Comparison of ENCODE assay signal across 8 cellular contexts in genomic region chr14:74762917-74763802, GRCh38. TPM values are rescaled to one million over a fixed set of nuclear protein-coding genes. Genes with fewer than 3 reads are reported as not detected.
A peak's percentile ranks its signal among the peaks of the same experiment; 100 is the strongest.
DNase-seq lines count a peak whose midpoint lies in the region; ATAC-seq, FAIRE-seq and TF ChIP-seq lines count a peak whose summit lies in the region.

TSS of gene YLPM1 (plus strand) at chr14:74763316. CDS start at chr14:74763490, 174 bp downstream.

- POLR2A ChIA-PET in BJ (lab: Charles Lee) = no interaction called here

- FAIRE-seq in GM19239 (lab: Jason Lieb, UNC) = peak; percentile 98

- intact Hi-C loops in activated CD4-positive, alpha-beta T cell treated with anti-CD3 and anti-CD28 coated beads, Interleukin-2, amount 10 ng/mL, durations not matched to agents 24 days and 14 days (cut with micrococcal nuclease) = loop anchor here (1.0 to 5.0 kb wide), 3 partner anchors 30 to 461 kb away; partner anchors contain the start of genes ABCD4, AREL1 and FCF1
- intact Hi-C loops in left colon (cut with DNase I, micrococcal nuclease) = no loop called here

- H3K36me3 Mint-ChIP-seq in activated CD4-positive, alpha-beta T cell treated with anti-CD3 and anti-CD28 coated beads, Interleukin-2, amount 10 ng/mL, durations not matched to agents 24 days and 14 days (ENCODE audit: low read depth) = peaks cover 28% of the 10 kb centered on the region

- H3K4me3 Mint-ChIP-seq in activated CD4-positive, alpha-beta T cell treated with anti-CD3 and anti-CD28 coated beads, Interleukin-2, amount 10 ng/mL, durations not matched to agents 24 days and 14 days = peak within 1 kb of the TSS; percentile 100

- H3K27ac ChIP-seq in coronary artery = peak within 1 kb of the TSS; percentile 82 to 91

- H3K4me1 Mint-ChIP-seq in activated CD4-positive, alpha-beta T cell treated with anti-CD3 and anti-CD28 coated beads, Interleukin-2, amount 10 ng/mL, durations not matched to agents 24 days and 14 days = peaks cover 41% of the 10 kb centered on the region

- CTCF ChIA-PET in BJ (lab: Yijun Ruan, JAX) = interaction anchor here (0.7 to 3.5 kb wide), 10 partner anchors 11 to 261 kb away, joined by 3 to 26 read pairs (median 4); partner anchors contain the start of gene LTBP2

- no peaks in the 10 kb centered on the region for H3K27me3 Mint-ChIP-seq in activated CD4-positive, alpha-beta T cell treated with anti-CD3 and anti-CD28 coated beads, Interleukin-2, amount 10 ng/mL, durations not matched to agents 24 days and 14 days

- H3K36me3 ChIP-seq in BJ (ENCODE audit: control insufficient read depth, insufficient read depth, low read length) = no peaks in the 10 kb centered on the region

- TF ChIP-seq CTCF in BJ (IDR thresholded peaks at IDR 0.05; ENCODE audit: insufficient read depth, low read depth, low read length) (peak; percentile 67), coronary artery (IDR thresholded peaks at IDR 0.05) (peak; percentile 39)

- peak within 1 kb of the TSS; percentile 96 for H3K4me3 ChIP-seq in BJ (ENCODE audit: low read depth, low read length)
- H3K4me3 ChIP-seq in coronary artery = peak within 1 kb of the TSS; percentile 94

- no peaks in the 10 kb centered on the region for H3K27me3 ChIP-seq in BJ (ENCODE audit: control insufficient read depth, insufficient read depth, low read length)

- DNase-seq in BJ (ENCODE audit: low read depth) = peak; percentile 78
- DNase-seq in GM19239 (ENCODE audit: insufficient read length, low spot score) = peak; percentile 84
- peak; percentile 97 to 98 for DNase-seq in NCI-H526 (lab: John Stamatoyannopoulos, UW)
- DNase-seq in activated CD4-positive, alpha-beta T cell treated with anti-CD3 and anti-CD28 coated beads, Interleukin-2, amount 10 ng/mL, durations not matched to agents 24 days and 14 days = peak; percentile 98
- DNase-seq in coronary artery (ENCODE audit: low spot score) = peak; percentile 92
- peak; percentile 91 to 92 for DNase-seq in left colon
- DNase-seq in stimulated activated CD4-positive, alpha-beta T cell treated with anti-CD3 and anti-CD28 coated beads, Interleukin-2, amount 100 ng/mL, for 24 hours = peak; percentile 89 to 92

- peak within 1 kb of the TSS; percentile 98 for H3K27ac Mint-ChIP-seq in activated CD4-positive, alpha-beta T cell treated with anti-CD3 and anti-CD28 coated beads, Interleukin-2, amount 10 ng/mL, durations not matched to agents 24 days and 14 days

- ATAC-seq in HG03460 (IDR thresholded peaks at IDR 0.05; ENCODE audit: unreplicated experiment) (peak; percentile 91), left colon (peak; percentile 97)

- H3K9me3 Mint-ChIP-seq in activated CD4-positive, alpha-beta T cell treated with anti-CD3 and anti-CD28 coated beads, Interleukin-2, amount 10 ng/mL, durations not matched to agents 24 days and 14 days = peaks cover 5% of the 10 kb centered on the region

RNA-seq across cellular contexts. Expression of gene YLPM1, which starts in this region (rescaled TPM):
- 5.5 and 7.2 TPM in 2 replicates for polyA plus RNA-seq in BJ (2011; rRNA removed)
- polyA minus RNA-seq in BJ (2011; rRNA and poly(A)+ RNA removed) = 10.3 and 25.1 TPM in 2 replicates
- total RNA-seq in activated CD4-positive, alpha-beta T cell treated with anti-CD3 and anti-CD28 coated beads, Interleukin-2, amount 10 ng/mL, durations not matched to agents 24 days and 14 days = 63.7 and 66.7 TPM in 2 replicates
- total RNA-seq in left colon = 10 to 100 TPM; 36.9 to 42.7 TPM

Comparison
In these comparisons a context has a peak if more than half of its experiments do, and no peak if none do; other contexts are left out.
1. Peak in every context shown above with its lines: DNase-seq, ATAC-seq, H3K4me3 ChIP-seq and H3K27ac ChIP-seq.